In the genomic region with DNA sequence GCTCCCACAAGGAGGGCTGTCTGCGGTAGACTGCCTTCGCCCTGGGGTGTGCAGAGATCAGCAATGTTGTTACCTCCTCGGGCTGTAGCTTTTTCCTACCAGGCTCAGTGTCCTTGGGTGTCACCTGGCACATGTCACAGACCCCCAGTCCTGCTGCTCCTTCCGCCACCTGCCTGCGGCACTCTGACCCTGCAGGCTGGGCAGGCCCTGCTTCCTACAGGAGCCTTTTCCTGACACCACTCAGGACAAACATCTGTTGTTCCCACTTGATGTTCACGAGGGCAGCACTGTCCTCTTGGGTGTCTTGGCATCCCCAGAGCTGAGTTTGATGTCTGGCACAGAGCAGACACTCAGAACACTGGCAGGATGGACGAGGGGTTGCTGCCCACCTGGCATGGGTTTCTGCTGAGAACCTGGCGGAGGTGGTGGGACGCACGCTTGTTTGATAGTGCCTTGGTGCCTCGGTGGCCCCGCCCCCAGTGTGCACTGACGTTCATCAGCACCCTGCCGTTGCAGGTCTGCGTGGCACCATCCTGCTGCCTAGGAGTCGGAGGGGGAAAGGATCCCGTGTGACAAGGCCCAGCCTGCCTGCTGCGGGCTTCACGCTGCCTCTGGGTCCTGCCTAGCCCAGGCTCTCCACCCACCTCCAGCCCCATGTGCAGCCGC, we compare ENCODE assay signal across 16 cellular contexts. TPM values are rescaled to one million over a fixed set of nuclear protein-coding genes. Genes with fewer than 3 reads are reported as not detected.
DNase-seq lines count a peak whose midpoint lies in the region; ATAC-seq and TF ChIP-seq lines count a peak whose summit lies in the region.
"Had no signal": no experiment of that assay in that cellular context is flagged by ENCODE, and none has a peak within 500 bp of the region (broad histone marks: within the 10 kb centered on the region; RNA-seq: fewer than 3 reads in every experiment).

No MANE protein-coding gene starts in this region.

- CTCF ChIA-PET in activated CD8-positive, alpha-beta T cell treated with anti-CD3 and anti-CD28 coated beads, Interleukin-2, amount 10 ng/mL, durations not matched to agents 7 days and 5 days (lab: Charles Lee), result no interaction called here
- CTCF ChIA-PET in activated CD8-positive, alpha-beta T cell treated with anti-CD3 and anti-CD28 coated beads for 36 hours (lab: Charles Lee), result interaction anchor here (1.3 to 1.4 kb wide), 2 partner anchors 16 kb away, joined by 4 read pairs; no protein-coding TSS in a partner anchor

- H3K4me3 ChIP-seq in coronary artery, result no peak overlapping the region
- H3K4me3 ChIP-seq: K562 had no signal

- intact Hi-C loops in activated CD8-positive, alpha-beta T cell treated with anti-CD3 and anti-CD28 coated beads for 36 hours (cut with micrococcal nuclease), result no loop called here

- H3K4me1 Mint-ChIP-seq in activated CD8-positive, alpha-beta T cell treated with anti-CD3 and anti-CD28 coated beads, Interleukin-2, amount 10 ng/mL, durations not matched to agents 7 days and 5 days (ENCODE audit: low read depth), result peaks cover 43% of the 10 kb centered on the region
- peaks cover 31% of the 10 kb centered on the region for H3K4me1 Mint-ChIP-seq in activated CD8-positive, alpha-beta T cell treated with anti-CD3 and anti-CD28 coated beads for 36 hours (ENCODE audit: low read depth)
- H3K4me1 Mint-ChIP-seq in naive thymus-derived CD8-positive, alpha-beta T cell, result peaks cover 17 to 56% (median 40%) of the 10 kb centered on the region in 4 donors
- peaks cover 24% of the 10 kb centered on the region for H3K4me1 Mint-ChIP-seq in T-helper 2 cell treated with Interferon-gamma antibody and Interleukin-4, amounts not matched to agents 5 μg/mL and 100 μg/mL, for 36 hours (ENCODE audit: low read depth)

- H3K27ac ChIP-seq in caudate nucleus (ENCODE audit: low read depth, low read length) (peak overlapping the region; percentile 79), coronary artery (no peak overlapping the region)

- no peak for TF ChIP-seq CTCF in activated CD8-positive, alpha-beta T cell treated with anti-CD3 and anti-CD28 coated beads for 36 hours (IDR thresholded peaks at IDR 0.05)
- TF ChIP-seq CTCF in coronary artery (IDR thresholded peaks at IDR 0.05), result no peak

- no peak for DNase-seq in activated CD8-positive, alpha-beta T cell treated with anti-CD3 and anti-CD28 coated beads, Interleukin-2, amount 10 ng/mL, durations not matched to agents 7 days and 5 days
- no peak for DNase-seq in activated CD8-positive, alpha-beta T cell treated with anti-CD3 and anti-CD28 coated beads for 36 hours
- DNase-seq in caudate nucleus (lab: John Stamatoyannopoulos, UW), result peak in 16 of 61 donors; percentile 10 to 57 (median 34)
- no peak for DNase-seq in naive thymus-derived CD8-positive, alpha-beta T cell
- DNase-seq in T-helper 2 cell treated with Interferon-gamma antibody and Interleukin-4, amounts not matched to agents 5 μg/mL and 100 μg/mL, for 36 hours (ENCODE audit: low spot score), result no peak
- DNase-seq in coronary artery (ENCODE audit: low spot score), result no peak
- DNase-seq in activated effector memory CD4-positive, alpha-beta T cell treated with Interleukin-2 at 50 U/mL for 16 hours, result no peak
- no peak for DNase-seq in Ammon's horn (ENCODE audit: low spot score)
- DNase-seq: Calu3; CD4-positive, CD25-positive, alpha-beta regulatory T cell; DMS79; NCI-H1436; NCI-H526 treated with DMSO at 0.1 percent for 48 hours; OCI-M1; RPMI8226 had no signal

- POLR2A ChIA-PET in activated CD8-positive, alpha-beta T cell treated with anti-CD3 and anti-CD28 coated beads, Interleukin-2, amount 10 ng/mL, durations not matched to agents 7 days and 5 days (lab: Charles Lee), result no interaction called here
- POLR2A ChIA-PET in activated CD8-positive, alpha-beta T cell treated with anti-CD3 and anti-CD28 coated beads for 36 hours (lab: Charles Lee), result interaction anchor here (1.7 kb wide), 1 partner anchor 10 kb away, joined by 6 read pairs; no protein-coding TSS in a partner anchor
- POLR2A ChIA-PET in naive thymus-derived CD8-positive, alpha-beta T cell (lab: Charles Lee), result interaction anchor here (1.5 to 3.1 kb wide), 4 partner anchors 11 to 51 kb away, joined by 9 to 14 read pairs (median 12); a partner anchor contains a TSS

- no peaks in the 10 kb centered on the region for H3K27me3 Mint-ChIP-seq in activated CD8-positive, alpha-beta T cell treated with anti-CD3 and anti-CD28 coated beads, Interleukin-2, amount 10 ng/mL, durations not matched to agents 7 days and 5 days (ENCODE audit: low read depth)
- no peaks in the 10 kb centered on the region for H3K27me3 Mint-ChIP-seq in activated CD8-positive, alpha-beta T cell treated with anti-CD3 and anti-CD28 coated beads for 36 hours
- H3K27me3 Mint-ChIP-seq in naive thymus-derived CD8-positive, alpha-beta T cell, result no peaks in the 10 kb centered on the region
- no peaks in the 10 kb centered on the region for H3K27me3 Mint-ChIP-seq in T-helper 2 cell treated with Interferon-gamma antibody and Interleukin-4, amounts not matched to agents 5 μg/mL and 100 μg/mL, for 36 hours (ENCODE audit: low read depth)
- H3K27me3 Mint-ChIP-seq: CD4-positive, CD25-positive, alpha-beta regulatory T cell had no signal

- peaks cover 38% of the 10 kb centered on the region for H3K36me3 Mint-ChIP-seq in activated CD8-positive, alpha-beta T cell treated with anti-CD3 and anti-CD28 coated beads, Interleukin-2, amount 10 ng/mL, durations not matched to agents 7 days and 5 days (ENCODE audit: low read depth)
- peaks cover 28% of the 10 kb centered on the region for H3K36me3 Mint-ChIP-seq in activated CD8-positive, alpha-beta T cell treated with anti-CD3 and anti-CD28 coated beads for 36 hours (ENCODE audit: low read depth)
- H3K36me3 Mint-ChIP-seq in naive thymus-derived CD8-positive, alpha-beta T cell, result peaks cover 0 to 19% (median 0%) of the 10 kb centered on the region in 3 donors
- peaks cover 27% of the 10 kb centered on the region for H3K36me3 Mint-ChIP-seq in T-helper 2 cell treated with Interferon-gamma antibody and Interleukin-4, amounts not matched to agents 5 μg/mL and 100 μg/mL, for 36 hours (ENCODE audit: low read depth)

- no peak for ATAC-seq in activated CD8-positive, alpha-beta T cell treated with anti-CD3 and anti-CD28 coated beads, Interleukin-2, amount 10 ng/mL, durations not matched to agents 7 days and 5 days
- ATAC-seq in activated CD8-positive, alpha-beta T cell treated with anti-CD3 and anti-CD28 coated beads for 36 hours, result no peak
- no peak for ATAC-seq in naive thymus-derived CD8-positive, alpha-beta T cell
- ATAC-seq: K562 had no signal

- H3K9me3 Mint-ChIP-seq in activated CD8-positive, alpha-beta T cell treated with anti-CD3 and anti-CD28 coated beads, Interleukin-2, amount 10 ng/mL, durations not matched to agents 7 days and 5 days (ENCODE audit: insufficient read depth), result no peaks in the 10 kb centered on the region
- no peaks in the 10 kb centered on the region for H3K9me3 Mint-ChIP-seq in activated CD8-positive, alpha-beta T cell treated with anti-CD3 and anti-CD28 coated beads for 36 hours
- H3K9me3 Mint-ChIP-seq in naive thymus-derived CD8-positive, alpha-beta T cell, result no peaks in the 10 kb centered on the region
- no peaks in the 10 kb centered on the region for H3K9me3 Mint-ChIP-seq in T-helper 2 cell treated with Interferon-gamma antibody and Interleukin-4, amounts not matched to agents 5 μg/mL and 100 μg/mL, for 36 hours
- H3K9me3 Mint-ChIP-seq: CD4-positive, CD25-positive, alpha-beta regulatory T cell had no signal

- H3K27ac Mint-ChIP-seq in activated CD8-positive, alpha-beta T cell treated with anti-CD3 and anti-CD28 coated beads, Interleukin-2, amount 10 ng/mL, durations not matched to agents 7 days and 5 days, result peak overlapping the region; percentile 55
- no peak overlapping the region for H3K27ac Mint-ChIP-seq in activated CD8-positive, alpha-beta T cell treated with anti-CD3 and anti-CD28 coated beads for 36 hours
- peak overlapping the region in 7 of 10 donors; percentile 20 to 97 (median 69) for H3K27ac Mint-ChIP-seq in naive thymus-derived CD8-positive, alpha-beta T cell
- no peak overlapping the region for H3K27ac Mint-ChIP-seq in T-helper 2 cell treated with Interferon-gamma antibody and Interleukin-4, amounts not matched to agents 5 μg/mL and 100 μg/mL, for 36 hours

- H3K4me3 Mint-ChIP-seq in activated CD8-positive, alpha-beta T cell treated with anti-CD3 and anti-CD28 coated beads, Interleukin-2, amount 10 ng/mL, durations not matched to agents 7 days and 5 days, result no peak overlapping the region
- H3K4me3 Mint-ChIP-seq in activated CD8-positive, alpha-beta T cell treated with anti-CD3 and anti-CD28 coated beads for 36 hours, result no peak overlapping the region
- H3K4me3 Mint-ChIP-seq in naive thymus-derived CD8-positive, alpha-beta T cell, result peak overlapping the region in 2 of 10 donors; percentile 11 to 52
- H3K4me3 Mint-ChIP-seq in T-helper 2 cell treated with Interferon-gamma antibody and Interleukin-4, amounts not matched to agents 5 μg/mL and 100 μg/mL, for 36 hours, result no peak overlapping the region

RNA-seq across cellular contexts. Expression of a gene that starts 26.7 kb away (rescaled TPM):
- 10 to 100 TPM; 32.6 to 36.2 TPM for total RNA-seq in activated CD8-positive, alpha-beta T cell treated with anti-CD3 and anti-CD28 coated beads, Interleukin-2, amount 10 ng/mL, durations not matched to agents 7 days and 5 days
- total RNA-seq in activated CD8-positive, alpha-beta T cell treated with anti-CD3 and anti-CD28 coated beads for 36 hours, result 10 to 100 TPM; 22.3 to 25.6 TPM
- total RNA-seq in naive thymus-derived CD8-positive, alpha-beta T cell, result 10 to 100 TPM; 56.7 to 59.3 TPM
- polyA plus RNA-seq in naive thymus-derived CD8-positive, alpha-beta T cell, result 100 to 1,000 TPM in 2 of 3 donors, 10 to 100 TPM in 1; 90.0 to 131 (median 119) TPM

RNA-seq across cellular contexts. Expression of a gene that starts 42.0 kb away (rescaled TPM):
- 10 to 100 TPM; 77.3 to 80.6 TPM for total RNA-seq in activated CD8-positive, alpha-beta T cell treated with anti-CD3 and anti-CD28 coated beads, Interleukin-2, amount 10 ng/mL, durations not matched to agents 7 days and 5 days
- total RNA-seq in activated CD8-positive, alpha-beta T cell treated with anti-CD3 and anti-CD28 coated beads for 36 hours, result 10 to 100 TPM; 67.6 to 70.8 TPM
- 10 to 100 TPM; 66.4 to 70.5 TPM for total RNA-seq in naive thymus-derived CD8-positive, alpha-beta T cell
- 1 to 10 TPM; 4.5 to 5.8 (median 5.6) TPM for polyA plus RNA-seq in naive thymus-derived CD8-positive, alpha-beta T cell

RNA-seq across cellular contexts. Expression of a gene that starts 52.0 kb away (rescaled TPM):
- 10 to 100 TPM; 15.0 to 18.9 TPM for total RNA-seq in activated CD8-positive, alpha-beta T cell treated with anti-CD3 and anti-CD28 coated beads, Interleukin-2, amount 10 ng/mL, durations not matched to agents 7 days and 5 days
- total RNA-seq in activated CD8-positive, alpha-beta T cell treated with anti-CD3 and anti-CD28 coated beads for 36 hours, result 10 to 100 TPM; 12.2 to 13.4 TPM
- 10 to 100 TPM; 26.0 to 27.4 TPM for total RNA-seq in naive thymus-derived CD8-positive, alpha-beta T cell
- polyA plus RNA-seq in naive thymus-derived CD8-positive, alpha-beta T cell, result 1 to 10 TPM; 2.5 to 3.9 (median 2.7) TPM

Comparison
In these comparisons a context has a peak if more than half of its experiments do, and no peak if none do; other contexts are left out.
1. H3K27ac Mint-ChIP-seq: peak in activated CD8-positive, alpha-beta T cell treated with anti-CD3 and anti-CD28 coated beads, Interleukin-2, amount 10 ng/mL, durations not matched to agents 7 days and 5 days (single experiment) and naive thymus-derived CD8-positive, alpha-beta T cell (7 of 10); none in activated CD8-positive, alpha-beta T cell treated with anti-CD3 and anti-CD28 coated beads for 36 hours (single experiment) and T-helper 2 cell treated with Interferon-gamma antibody and Interleukin-4, amounts not matched to agents 5 μg/mL and 100 μg/mL, for 36 hours (single experiment).